Comparison of ENCODE assay signal across 11 cellular contexts in genomic region chr1:186420923-186421322, GRCh38. TPM values are rescaled to one million over a fixed set of nuclear protein-coding genes. Genes with fewer than 3 reads are reported as not detected.
DNase-seq lines count a peak whose midpoint lies in the region; ATAC-seq, FAIRE-seq and TF ChIP-seq lines count a peak whose summit lies in the region.
"Had no signal": no experiment of that assay in that cellular context is flagged by ENCODE, and none has a peak within 500 bp of the region (broad histone marks: within the 10 kb centered on the region; RNA-seq: fewer than 3 reads in every experiment).

No MANE protein-coding gene starts in this region.

- CTCF ChIA-PET in RWPE1 (lab: Yijun Ruan, JAX), result no interaction called here

- no peak overlapping the region for H3K27ac ChIP-seq in RWPE1

- peaks cover 3% of the 10 kb centered on the region for H3K36me3 ChIP-seq in H7 (replicated peaks; ENCODE audit: control insufficient read depth, insufficient read depth, low read length)

- no peaks in the 10 kb centered on the region for H3K27me3 ChIP-seq in H7 (ENCODE audit: control insufficient read depth, insufficient read depth, low read length)

- peak; percentile 89 for ATAC-seq in GM18505 (IDR thresholded peaks at IDR 0.05; ENCODE audit: unreplicated experiment)
- peak; percentile 97 for ATAC-seq in GM21447 (IDR thresholded peaks at IDR 0.05; ENCODE audit: unreplicated experiment)
- peak; percentile 95 for ATAC-seq in HG03432 (IDR thresholded peaks at IDR 0.05; ENCODE audit: unreplicated experiment)

- TF ChIP-seq CTCF in RWPE1 (conservative IDR thresholded peaks at IDR 0.05; ENCODE audit: low read depth), result no peak

- no peak overlapping the region for H3K4me3 ChIP-seq in H7 (ENCODE audit: insufficient read depth, low read depth, low read length)

- DNase-seq in superior temporal gyrus (ENCODE audit: extremely low spot score) (no peak), RWPE1 (ENCODE audit: low spot score) (no peak), H7 (no peak), DMS114 treated with DMSO at 0.1 percent for 48 hours (lab: John Stamatoyannopoulos, UW; ENCODE audit: unreplicated experiment) (no peak)
- DNase-seq: NCI-H2029 treated with DMSO at 0.1 percent for 48 hours had no signal

- FAIRE-seq in endometrium (lab: Jason Lieb, UNC), result peak; percentile 94

- no peak for TF ChIP-seq POLR2A in GM18505 (IDR thresholded peaks at IDR 0.05; ENCODE audit: borderline replicate concordance, extremely low read depth, insufficient read depth, insufficient read length)

- POLR2A ChIA-PET in RWPE1 (lab: Yijun Ruan, JAX; ENCODE audit: low non-redundant PET), result no interaction called here

RNA-seq across cellular contexts. Expression of gene PDC, which starts 40.0 kb away (rescaled TPM):
- total RNA-seq in H7 (2014; rRNA removed; shearing (Covaris generic)), result not detected in 2 replicates
- total RNA-seq: epithelial cell of proximal tubule, subcutaneous adipose tissue had no signal

RNA-seq across cellular contexts. Expression of gene ODR4, which starts 45.3 kb away (rescaled TPM):
- total RNA-seq in H7 (2014; rRNA removed; shearing (Covaris generic)), result 18.1 and 28.5 TPM in 2 replicates

RNA-seq across cellular contexts. Expression of gene TPR, which starts 45.9 kb away (rescaled TPM):
- 99.3 and 123 TPM in 2 replicates for total RNA-seq in H7 (2014; rRNA removed; shearing (Covaris generic))
